In genomic region chr9:109118802-109119438, GRCh38 we compare ENCODE assay signal across 8 cellular contexts. TPM values are rescaled to one million over a fixed set of nuclear protein-coding genes. Genes with fewer than 3 reads are reported as not detected.
DNase-seq lines count a peak whose midpoint lies in the region; TF ChIP-seq lines count a peak whose summit lies in the region.

No MANE protein-coding gene starts in this region.

- peak overlapping the region; percentile 90 for H3K4me3 Mint-ChIP-seq in activated naive CD4-positive, alpha-beta T cell treated with anti-CD3 and anti-CD28 coated beads for 36 hours
- H3K4me3 Mint-ChIP-seq in activated CD4-positive, alpha-beta T cell treated with anti-CD3 and anti-CD28 coated beads, Interleukin-2, amount 10 ng/mL, durations not matched to agents 24 days and 14 days, result peak overlapping the region; percentile 90
- H3K4me3 Mint-ChIP-seq in glutamatergic neuron (ENCODE audit: unreplicated experiment), result peak overlapping the region; percentile 95

- no peaks in the 10 kb centered on the region for H3K9me3 ChIP-seq in trophoblast cell (ENCODE audit: insufficient read depth, low read depth, low read length)

- H3K9me3 Mint-ChIP-seq in activated naive CD4-positive, alpha-beta T cell treated with anti-CD3 and anti-CD28 coated beads for 36 hours, result no peaks in the 10 kb centered on the region
- peaks cover 3% of the 10 kb centered on the region for H3K9me3 Mint-ChIP-seq in activated CD4-positive, alpha-beta T cell treated with anti-CD3 and anti-CD28 coated beads, Interleukin-2, amount 10 ng/mL, durations not matched to agents 24 days and 14 days
- H3K9me3 Mint-ChIP-seq in glutamatergic neuron (ENCODE audit: unreplicated experiment), result peaks cover 7% of the 10 kb centered on the region

- peaks cover 20% of the 10 kb centered on the region for H3K79me2 ChIP-seq in trophoblast cell (ENCODE audit: control insufficient read depth, insufficient read depth, low read length, poor library complexity)

- H2AFZ ChIP-seq in trophoblast cell (ENCODE audit: insufficient read depth, low read length, poor library complexity), result peak overlapping the region; percentile 54

- H3K9ac ChIP-seq in trophoblast cell (ENCODE audit: low read length), result peak overlapping the region; percentile 99

- peaks cover 7% of the 10 kb centered on the region for H3K79me1 ChIP-seq in trophoblast cell (ENCODE audit: low read length)

- peak overlapping the region; percentile 69 for H3K4me2 ChIP-seq in trophoblast cell (ENCODE audit: low read length)

- peak overlapping the region; percentile 31 for H3K4ac ChIP-seq in trophoblast cell (ENCODE audit: low read depth, low read length)

- H3K36me3 ChIP-seq in trophoblast cell (ENCODE audit: control insufficient read depth in 1 of 2, insufficient read depth in 2 of 2, low read length in 2 of 2), result no peaks in the 10 kb centered on the region

- H3K27ac Mint-ChIP-seq in activated naive CD4-positive, alpha-beta T cell treated with anti-CD3 and anti-CD28 coated beads for 36 hours, result peak overlapping the region; percentile 78
- peak overlapping the region; percentile 94 for H3K27ac Mint-ChIP-seq in activated CD4-positive, alpha-beta T cell treated with anti-CD3 and anti-CD28 coated beads, Interleukin-2, amount 10 ng/mL, durations not matched to agents 24 days and 14 days
- peak overlapping the region; percentile 72 for H3K27ac Mint-ChIP-seq in glutamatergic neuron (ENCODE audit: unreplicated experiment)

- DNase-seq in activated naive CD4-positive, alpha-beta T cell treated with anti-CD3 and anti-CD28 coated beads for 36 hours, result no peak
- DNase-seq in activated naive CD4-positive, alpha-beta T cell (lab: John Stamatoyannopoulos, UW), result no peak
- DNase-seq in activated CD4-positive, alpha-beta T cell treated with anti-CD3 and anti-CD28 coated beads, Interleukin-2, amount 10 ng/mL, durations not matched to agents 24 days and 14 days, result peak; percentile 76
- DNase-seq in glutamatergic neuron (peak; percentile 16), trophoblast cell (no peak), NCI-H2196 treated with DMSO at 0.1 percent for 48 hours (lab: John Stamatoyannopoulos, UW; ENCODE audit: unreplicated experiment) (no peak), DMS79 treated with DMSO at 0.1 percent for 48 hours (lab: John Stamatoyannopoulos, UW) (no peak), SW 1271 (lab: John Stamatoyannopoulos, UW) (no peak)

- no peak overlapping the region for H2BK12ac ChIP-seq in trophoblast cell (ENCODE audit: low read length)

- peak overlapping the region; percentile 12 for H3K18ac ChIP-seq in trophoblast cell (ENCODE audit: low read length)

- peak overlapping the region; percentile 81 for H2AK5ac ChIP-seq in trophoblast cell (ENCODE audit: low read length)

- intact Hi-C loops in activated naive CD4-positive, alpha-beta T cell treated with anti-CD3 and anti-CD28 coated beads for 36 hours (cut with micrococcal nuclease), result loop anchor here (1.0 to 10.0 kb wide), 7 partner anchors 9 to 1036 kb away; partner anchors contain the start of gene EPB41L4B
- intact Hi-C loops in activated CD4-positive, alpha-beta T cell treated with anti-CD3 and anti-CD28 coated beads, Interleukin-2, amount 10 ng/mL, durations not matched to agents 24 days and 14 days (cut with micrococcal nuclease), result loop anchor here (1.0 to 10.0 kb wide), 3 partner anchors 18 to 1136 kb away; partner anchors contain the start of gene TXN

- no peak overlapping the region for H4K12ac ChIP-seq in trophoblast cell (ENCODE audit: low read depth, low read length)

- H3K14ac ChIP-seq in trophoblast cell (ENCODE audit: low read length), result peak overlapping the region; percentile 6

- H3K23ac ChIP-seq in trophoblast cell (ENCODE audit: low read length), result no peak overlapping the region

- H3K27me3 Mint-ChIP-seq in activated naive CD4-positive, alpha-beta T cell treated with anti-CD3 and anti-CD28 coated beads for 36 hours (ENCODE audit: low read depth), result no peaks in the 10 kb centered on the region
- no peaks in the 10 kb centered on the region for H3K27me3 Mint-ChIP-seq in activated CD4-positive, alpha-beta T cell treated with anti-CD3 and anti-CD28 coated beads, Interleukin-2, amount 10 ng/mL, durations not matched to agents 24 days and 14 days
- H3K27me3 Mint-ChIP-seq in glutamatergic neuron (ENCODE audit: unreplicated experiment), result peaks cover 4% of the 10 kb centered on the region

- no peak overlapping the region for H2BK120ac ChIP-seq in trophoblast cell (ENCODE audit: insufficient read depth, low read length, poor library complexity)

- H3K27ac ChIP-seq in trophoblast cell (ENCODE audit: low read depth, low read length), result peak overlapping the region; percentile 84

- H3K4me3 ChIP-seq in trophoblast cell (ENCODE audit: low read depth, low read length), result peak overlapping the region; percentile 91

- H3K36me3 Mint-ChIP-seq in activated naive CD4-positive, alpha-beta T cell treated with anti-CD3 and anti-CD28 coated beads for 36 hours (ENCODE audit: low read depth), result peaks cover 9% of the 10 kb centered on the region
- peaks cover 27% of the 10 kb centered on the region for H3K36me3 Mint-ChIP-seq in activated CD4-positive, alpha-beta T cell treated with anti-CD3 and anti-CD28 coated beads, Interleukin-2, amount 10 ng/mL, durations not matched to agents 24 days and 14 days (ENCODE audit: low read depth)
- no peaks in the 10 kb centered on the region for H3K36me3 Mint-ChIP-seq in glutamatergic neuron (ENCODE audit: unreplicated experiment)

- H3K27me3 ChIP-seq in trophoblast cell (ENCODE audit: insufficient read depth, low read length), result no peaks in the 10 kb centered on the region

- WGBS in trophoblast cell (ENCODE audit: extremely low coverage, insufficient coverage, insufficient read length), result no CpG with 5 or more reads among the region's 29 CpGs

- CTCF ChIA-PET in activated naive CD4-positive, alpha-beta T cell treated with anti-CD3 and anti-CD28 coated beads for 36 hours (lab: Charles Lee), result interaction anchor here (0.6 to 1.4 kb wide), 3 partner anchors 10 to 72 kb away, joined by 3 to 5 read pairs (median 4); no protein-coding TSS in a partner anchor

- no peak for TF ChIP-seq CTCF in glutamatergic neuron (IDR thresholded peaks at IDR 0.05; ENCODE audit: partially characterized antibody, unreplicated experiment)

- peak overlapping the region; percentile 48 for H4K91ac ChIP-seq in trophoblast cell (ENCODE audit: low read depth, low read length)

- H4K8ac ChIP-seq in trophoblast cell (ENCODE audit: low read depth, low read length), result peak overlapping the region; percentile 10

- H2BK5ac ChIP-seq in trophoblast cell (ENCODE audit: low read depth, low read length, poor library complexity), result peak overlapping the region; percentile 22

- peaks cover 47% of the 10 kb centered on the region for H3K4me1 Mint-ChIP-seq in activated naive CD4-positive, alpha-beta T cell treated with anti-CD3 and anti-CD28 coated beads for 36 hours (ENCODE audit: low read depth)
- peaks cover 45% of the 10 kb centered on the region for H3K4me1 Mint-ChIP-seq in activated CD4-positive, alpha-beta T cell treated with anti-CD3 and anti-CD28 coated beads, Interleukin-2, amount 10 ng/mL, durations not matched to agents 24 days and 14 days
- H3K4me1 Mint-ChIP-seq in glutamatergic neuron (ENCODE audit: low read depth, unreplicated experiment), result peaks cover 8% of the 10 kb centered on the region

- peaks cover 3 to 12% of the 10 kb centered on the region in 2 experiments for H3K4me1 ChIP-seq in trophoblast cell (ENCODE audit: control insufficient read depth in 1 of 2, insufficient read depth in 2 of 2, low read length in 2 of 2)

RNA-seq across cellular contexts. Expression of gene TMEM245, which starts 0.8 kb away (rescaled TPM):
- 10 to 100 TPM; 19.9 TPM for total RNA-seq in activated naive CD4-positive, alpha-beta T cell treated with anti-CD3 and anti-CD28 coated beads for 36 hours
- total RNA-seq in activated CD4-positive, alpha-beta T cell treated with anti-CD3 and anti-CD28 coated beads, Interleukin-2, amount 10 ng/mL, durations not matched to agents 24 days and 14 days, result 26.7 and 27.0 TPM in 2 replicates
- 26.5 TPM for total RNA-seq in glutamatergic neuron (ENCODE audit: unreplicated experiment)
- polyA plus RNA-seq in trophoblast cell (2013), result 48.2 and 49.2 TPM in 2 replicates

RNA-seq across cellular contexts. Expression of gene FRRS1L, which starts 48.1 kb away (rescaled TPM):
- not detected for total RNA-seq in activated naive CD4-positive, alpha-beta T cell treated with anti-CD3 and anti-CD28 coated beads for 36 hours
- not detected in 2 replicates for total RNA-seq in activated CD4-positive, alpha-beta T cell treated with anti-CD3 and anti-CD28 coated beads, Interleukin-2, amount 10 ng/mL, durations not matched to agents 24 days and 14 days
- 4.4 TPM for total RNA-seq in glutamatergic neuron (ENCODE audit: unreplicated experiment)
- polyA plus RNA-seq in trophoblast cell (2013), result 0.04 and 0.10 TPM in 2 replicates

Comparison
In these comparisons a context has a peak if more than half of its experiments do, and no peak if none do; other contexts are left out.
1. DNase-seq: peak in activated CD4-positive, alpha-beta T cell treated with anti-CD3 and anti-CD28 coated beads, Interleukin-2, amount 10 ng/mL, durations not matched to agents 24 days and 14 days (single experiment) and glutamatergic neuron (single experiment); none in activated naive CD4-positive, alpha-beta T cell treated with anti-CD3 and anti-CD28 coated beads for 36 hours (single experiment), activated naive CD4-positive, alpha-beta T cell (0 of 4), trophoblast cell (0 of 2), NCI-H2196 treated with DMSO at 0.1 percent for 48 hours (single experiment), DMS79 treated with DMSO at 0.1 percent for 48 hours (single experiment) and SW 1271 (0 of 2).
2. Peak in every context shown above with its lines, with median percentiles within 50 percentile points of each other: H3K27ac Mint-ChIP-seq and H3K4me3 Mint-ChIP-seq.